In the genomic region with DNA sequence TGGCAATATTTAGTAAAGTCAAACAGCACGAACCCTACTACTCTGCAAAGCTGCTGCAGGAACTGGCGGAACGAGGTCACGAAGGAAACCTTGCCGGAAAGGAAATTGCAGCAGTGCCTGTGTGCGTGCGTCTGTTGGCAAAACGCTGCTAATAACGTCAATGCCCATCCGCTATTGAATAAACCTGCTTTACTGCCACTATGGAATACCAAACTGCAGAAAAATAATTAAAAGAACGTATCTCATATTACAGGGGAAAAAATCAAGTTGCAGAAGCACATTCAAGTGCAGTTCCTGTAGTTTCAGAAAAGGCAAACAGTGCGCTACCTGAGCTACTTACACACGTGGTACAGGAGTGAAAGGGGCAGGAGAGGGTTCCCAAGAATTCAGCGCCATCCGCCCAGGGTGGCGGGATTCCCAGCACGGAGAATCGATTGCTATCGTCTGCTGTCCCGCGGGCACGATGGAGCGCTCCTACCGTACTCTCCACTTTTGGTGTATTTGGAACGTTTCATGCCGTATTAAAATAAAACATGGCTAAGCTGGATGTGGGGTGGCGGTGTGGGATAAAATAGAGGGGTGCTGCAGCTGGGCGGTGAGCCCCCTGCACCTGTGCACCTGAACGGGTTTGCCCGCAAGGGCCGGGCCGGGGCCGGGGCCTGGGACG, we compare ENCODE assay signal across 8 cellular contexts. TPM values are rescaled to one million over a fixed set of nuclear protein-coding genes. Genes with fewer than 3 reads are reported as not detected.
DNase-seq lines count a peak whose midpoint lies in the region; ATAC-seq and TF ChIP-seq lines count a peak whose summit lies in the region.

No MANE protein-coding gene starts in this region.

- DNase-seq in NCI-H2227 (lab: John Stamatoyannopoulos, UW; ENCODE audit: unreplicated experiment) = peak; percentile 57
- peak; percentile 75 for DNase-seq in activated CD8-positive, alpha-beta T cell treated with anti-CD3 and anti-CD28 coated beads for 36 hours
- DNase-seq in effector memory CD8-positive, alpha-beta T cell = peak; percentile 54 to 61 (median 59)
- DNase-seq in stimulated activated naive CD4-positive, alpha-beta T cell (lab: John Stamatoyannopoulos, UW) = peak; percentile 33 to 80 (median 66)

- peak overlapping the region; percentile 92 for H3K27ac Mint-ChIP-seq in activated CD8-positive, alpha-beta T cell treated with anti-CD3 and anti-CD28 coated beads for 36 hours
- H3K27ac Mint-ChIP-seq in effector memory CD8-positive, alpha-beta T cell = peak overlapping the region; percentile 85 to 86

- H3K9me3 ChIP-seq in mesodermal cell (ENCODE audit: control insufficient read depth, low read length) = no peaks in the 10 kb centered on the region

- peaks cover 25% of the 10 kb centered on the region for H3K36me3 ChIP-seq in mesodermal cell (ENCODE audit: control insufficient read depth, insufficient read depth, low read length)

- peaks cover 6% of the 10 kb centered on the region for H3K4me1 ChIP-seq in mesodermal cell (ENCODE audit: control insufficient read depth, insufficient read depth, low read length, poor library complexity, severe bottlenecking)

- TF ChIP-seq CTCF in activated CD8-positive, alpha-beta T cell treated with anti-CD3 and anti-CD28 coated beads for 36 hours (IDR thresholded peaks at IDR 0.05) = no peak

- H3K36me3 Mint-ChIP-seq in activated CD8-positive, alpha-beta T cell treated with anti-CD3 and anti-CD28 coated beads for 36 hours (ENCODE audit: low read depth) = peaks cover 62% of the 10 kb centered on the region
- peaks cover 43% of the 10 kb centered on the region for H3K36me3 Mint-ChIP-seq in effector memory CD8-positive, alpha-beta T cell (ENCODE audit: insufficient read depth)

- no peak overlapping the region for H3K27ac ChIP-seq in mesodermal cell (ENCODE audit: low read depth, low read length, severe bottlenecking)

- CTCF ChIA-PET in activated CD8-positive, alpha-beta T cell treated with anti-CD3 and anti-CD28 coated beads for 36 hours (lab: Charles Lee) = interaction anchor here (1.0 kb wide), 1 partner anchor 33 kb away, joined by 3 read pairs; no protein-coding TSS in a partner anchor

- peak overlapping the region; percentile 91 for H3K4me3 Mint-ChIP-seq in activated CD8-positive, alpha-beta T cell treated with anti-CD3 and anti-CD28 coated beads for 36 hours
- H3K4me3 Mint-ChIP-seq in effector memory CD8-positive, alpha-beta T cell = peak overlapping the region; percentile 87 to 91

- peak overlapping the region; percentile 83 for H3K4me3 ChIP-seq in mesodermal cell (ENCODE audit: extremely low read depth, insufficient read depth, low read length, poor library complexity, severe bottlenecking)

- no peaks in the 10 kb centered on the region for H3K27me3 Mint-ChIP-seq in activated CD8-positive, alpha-beta T cell treated with anti-CD3 and anti-CD28 coated beads for 36 hours
- H3K27me3 Mint-ChIP-seq in effector memory CD8-positive, alpha-beta T cell = no peaks in the 10 kb centered on the region

- POLR2A ChIA-PET in activated CD8-positive, alpha-beta T cell treated with anti-CD3 and anti-CD28 coated beads for 36 hours (lab: Charles Lee) = interaction anchor here (1.0 to 2.0 kb wide), 3 partner anchors 10 to 18 kb away, joined by 3 to 4 read pairs (median 4); no protein-coding TSS in a partner anchor

- peaks cover 45% of the 10 kb centered on the region for H3K4me1 Mint-ChIP-seq in activated CD8-positive, alpha-beta T cell treated with anti-CD3 and anti-CD28 coated beads for 36 hours (ENCODE audit: low read depth)
- H3K4me1 Mint-ChIP-seq in effector memory CD8-positive, alpha-beta T cell (ENCODE audit: low read depth in 2 of 2) = peaks cover 54 to 61% of the 10 kb centered on the region in 2 donors

- no peaks in the 10 kb centered on the region for H3K9me3 Mint-ChIP-seq in activated CD8-positive, alpha-beta T cell treated with anti-CD3 and anti-CD28 coated beads for 36 hours
- H3K9me3 Mint-ChIP-seq in effector memory CD8-positive, alpha-beta T cell = no peaks in the 10 kb centered on the region

- ATAC-seq in GM21381 (IDR thresholded peaks at IDR 0.05; ENCODE audit: unreplicated experiment) (peak; percentile 1), GM21447 (IDR thresholded peaks at IDR 0.05; ENCODE audit: unreplicated experiment) (no peak), GM18498 (IDR thresholded peaks at IDR 0.05; ENCODE audit: unreplicated experiment) (no peak)
- peak; percentile 25 for ATAC-seq in activated CD8-positive, alpha-beta T cell treated with anti-CD3 and anti-CD28 coated beads for 36 hours
- peak; percentile 53 for ATAC-seq in effector memory CD8-positive, alpha-beta T cell (replicated peaks)

- WGBS in mesodermal cell (ENCODE audit: insufficient coverage in 2 of 2), 2 experiments = 26 to 31% methylated on average over 27 to 34 of the region's 34 CpGs

- intact Hi-C loops in activated CD8-positive, alpha-beta T cell treated with anti-CD3 and anti-CD28 coated beads for 36 hours (cut with micrococcal nuclease) = no loop called here

RNA-seq across cellular contexts. Expression of gene NADSYN1, which starts 0.5 kb away (rescaled TPM):
- 100 to 1,000 TPM; 115 to 117 TPM for total RNA-seq in activated CD8-positive, alpha-beta T cell treated with anti-CD3 and anti-CD28 coated beads for 36 hours
- 38.5 TPM for polyA plus RNA-seq in mesodermal cell (2013, experiment 1 of 2)
- 35.6 TPM for polyA plus RNA-seq in mesodermal cell (2013, experiment 2 of 2)

RNA-seq across cellular contexts. Expression of gene DHCR7, which starts 4.3 kb away (rescaled TPM):
- total RNA-seq in activated CD8-positive, alpha-beta T cell treated with anti-CD3 and anti-CD28 coated beads for 36 hours = 10 to 100 TPM; 66.4 to 68.9 TPM
- 156 TPM for polyA plus RNA-seq in mesodermal cell (2013, experiment 1 of 2)
- polyA plus RNA-seq in mesodermal cell (2013, experiment 2 of 2) = 122 TPM

Comparison
In these comparisons a context has a peak if more than half of its experiments do, and no peak if none do; other contexts are left out.
1. ATAC-seq: peak in GM21381 (single experiment), activated CD8-positive, alpha-beta T cell treated with anti-CD3 and anti-CD28 coated beads for 36 hours (single experiment) and effector memory CD8-positive, alpha-beta T cell (single experiment); none in GM21447 (single experiment) and GM18498 (single experiment).
2. Peak in every context shown above with its lines, with median percentiles within 50 percentile points of each other: DNase-seq.